Comparison of ENCODE assay signal across 8 cellular contexts in genomic region chr22:20858615-20859416, GRCh38. TPM values are rescaled to one million over a fixed set of nuclear protein-coding genes. Genes with fewer than 3 reads are reported as not detected.
DNase-seq lines count a peak whose midpoint lies in the region; ATAC-seq and TF ChIP-seq lines count a peak whose summit lies in the region.

Gene PI4KA, minus strand, starts transcription at chr22:20858811. Its CDS starts 86 bp downstream, at chr22:20858725.
Gene SNAP29, plus strand, starts transcription at chr22:20859007. Its CDS starts 104 bp downstream, at chr22:20859111.

- intact Hi-C loops in T-helper 2 cell treated with Interferon-gamma antibody and Interleukin-4, amounts not matched to agents 100 ng/mL and 5 ng/mL, for 36 hours (cut with micrococcal nuclease) = loop anchor here (1.0 to 2.0 kb wide), 5 partner anchors 58 to 742 kb away; partner anchors contain the start of genes CRKL, LZTR1, MED15 and RANBP1
- intact Hi-C loops in psoas muscle (cut with DNase I) = no loop called here

- no peaks in the 10 kb centered on the region for H3K9me3 ChIP-seq in right atrium auricular region
- H3K9me3 ChIP-seq in psoas muscle = no peaks in the 10 kb centered on the region

- 1% methylated on average over 73 to 100 of the region's 100 CpGs for WGBS in psoas muscle, 3 donors
- under 1% methylated on average over 100 of the region's 100 CpGs for WGBS in urinary bladder

- peak; percentile 71 for DNase-seq in NCI-H187 treated with DMSO at 0.1 percent for 48 hours (lab: John Stamatoyannopoulos, UW)
- DNase-seq in anterior cingulate cortex (lab: John Stamatoyannopoulos, UW) = peak; percentile 53 to 98 (median 96)
- DNase-seq in right atrium auricular region (ENCODE audit: low spot score) = peak; percentile 99
- peak; percentile 100 for DNase-seq in psoas muscle

- H3K27ac ChIP-seq in right atrium auricular region (peak within 1 kb of the TSS; percentile 86 to 95), psoas muscle (peak within 1 kb of the TSS; percentile 91), urinary bladder (ENCODE audit: low read depth) (peak within 1 kb of the TSS; percentile 94)

- H3K27me3 ChIP-seq in right atrium auricular region (no peaks in the 10 kb centered on the region), psoas muscle (ENCODE audit: insufficient read depth in 3 of 3, low read length in 2 of 3) (no peaks in the 10 kb centered on the region)

- H3K4me1 ChIP-seq in right atrium auricular region (peaks cover 0 to 44% of the 10 kb centered on the region in 2 donors), psoas muscle (peaks cover 24% of the 10 kb centered on the region), urinary bladder (ENCODE audit: insufficient read depth) (no peaks in the 10 kb centered on the region)

- TF ChIP-seq CTCF in right atrium auricular region (IDR thresholded peaks at IDR 0.05) (no peak), psoas muscle (IDR thresholded peaks at IDR 0.05) (no peak)

- H3K4me3 ChIP-seq in right atrium auricular region (peak within 1 kb of the TSS; percentile 69 to 90), psoas muscle (peak within 1 kb of the TSS; percentile 97), urinary bladder (ENCODE audit: low read depth, low read length) (peak within 1 kb of the TSS; percentile 82)

- no peaks in the 10 kb centered on the region for H3K36me3 ChIP-seq in right atrium auricular region
- H3K36me3 ChIP-seq in psoas muscle (ENCODE audit: insufficient read depth in 1 of 2, low read depth in 1 of 2) = peaks cover 0 to 15% of the 10 kb centered on the region in 2 donors
- H3K36me3 ChIP-seq in urinary bladder (ENCODE audit: insufficient read depth) = no peaks in the 10 kb centered on the region

- peak; percentile 88 for ATAC-seq in GM18502 (IDR thresholded peaks at IDR 0.05; ENCODE audit: poor library complexity, unreplicated experiment)
- ATAC-seq in HG02943 (IDR thresholded peaks at IDR 0.05; ENCODE audit: low read depth, unreplicated experiment) = peak; percentile 90
- ATAC-seq in psoas muscle = peak; percentile 96 to 99 (median 98)

RNA-seq across cellular contexts. Expression of gene PI4KA, which starts in this region (rescaled TPM):
- 115 and 119 TPM in 2 replicates for total RNA-seq in T-helper 2 cell treated with Interferon-gamma antibody and Interleukin-4, amounts not matched to agents 100 ng/mL and 5 ng/mL, for 36 hours
- 10 to 100 TPM; 46.7 to 55.1 TPM for total RNA-seq in right atrium auricular region
- 10 to 100 TPM; 38.2 to 52.6 (median 43.1) TPM for total RNA-seq in psoas muscle
- 10 to 100 TPM; 22.7 to 41.0 (median 37.8) TPM for polyA plus RNA-seq in psoas muscle
- 37.1 TPM for total RNA-seq in urinary bladder
- polyA plus RNA-seq in urinary bladder = 50.9 TPM

RNA-seq across cellular contexts. Expression of gene SNAP29, which starts in this region (rescaled TPM):
- total RNA-seq in T-helper 2 cell treated with Interferon-gamma antibody and Interleukin-4, amounts not matched to agents 100 ng/mL and 5 ng/mL, for 36 hours = 30.4 and 37.6 TPM in 2 replicates
- total RNA-seq in right atrium auricular region (10 to 100 TPM; 20.8 to 26.0 TPM), psoas muscle (10 to 100 TPM; 23.0 to 46.3 (median 26.2) TPM), urinary bladder (7.9 TPM)
- polyA plus RNA-seq in psoas muscle (10 to 100 TPM; 19.1 to 37.7 (median 28.1) TPM), urinary bladder (22.0 TPM)

Comparison
In these comparisons a context has a peak if more than half of its experiments do, and no peak if none do; other contexts are left out.
1. Peak in every context shown above with its lines: DNase-seq, ATAC-seq, H3K4me3 ChIP-seq and H3K27ac ChIP-seq.